Comparison of ENCODE assay signal across 26 cellular contexts in genomic region chr5:38166832-38167231, GRCh38.
"Had no signal": no experiment of that assay in that cellular context is flagged by ENCODE, and none has a peak within 500 bp of the region (broad histone marks: within the 10 kb centered on the region; RNA-seq: fewer than 3 reads in every experiment).

No MANE protein-coding gene starts in this region.

- H3K4me1 Mint-ChIP-seq: activated CD4-positive, alpha-beta T cell treated with anti-CD3 and anti-CD28 coated beads for 36 hours; activated CD4-positive, alpha-beta T cell treated with anti-CD3 and anti-CD28 coated beads, Interleukin-2, amount 10 ng/mL, durations not matched to agents 7 days and 5 days; central memory CD8-positive, alpha-beta T cell had no signal

- DNase-seq: activated CD4-positive, alpha-beta T cell treated with anti-CD3 and anti-CD28 coated beads for 36 hours; activated CD4-positive, alpha-beta T cell treated with anti-CD3 and anti-CD28 coated beads, Interleukin-2, amount 10 ng/mL, durations not matched to agents 7 days and 5 days; activated CD4-positive, alpha-beta T cell treated with anti-CD3 and anti-CD28 coated beads, Interleukin-2, amount 50 U/mL, for 48 hours; activated CD8-positive, alpha-beta T cell treated with anti-CD3 and anti-CD28 coated beads, Interleukin-2, amount 10 ng/mL, durations not matched to agents 7 days and 5 days; activated gamma-delta T cell; activated naive CD4-positive, alpha-beta T cell treated with anti-CD3 and anti-CD28 coated beads for 36 hours; activated T-cell treated with anti-CD3 and anti-CD28 coated beads, Interleukin-2, amount 50 U/mL, for 24 hours; adrenal gland; brain microvascular endothelial cell; Karpas-422; KBM-7; NCI-H1417 treated with DMSO at 0.1 percent for 48 hours; NCI-H187 treated with DMSO at 0.1 percent for 48 hours; NCI-H2081; NCI-H226; NCI-H446 treated with DMSO at 0.1 percent for 48 hours; NCI-H524 treated with DMSO at 0.1 percent for 48 hours; SHP77; T1000 had no signal

- H3K27me3 Mint-ChIP-seq: activated CD4-positive, alpha-beta T cell treated with anti-CD3 and anti-CD28 coated beads, Interleukin-2, amount 10 ng/mL, durations not matched to agents 7 days and 5 days; activated T-cell treated with anti-CD3 and anti-CD28 coated beads, Interleukin-2, amount 50 U/mL, for 24 hours; central memory CD8-positive, alpha-beta T cell had no signal

- H3K36me3 Mint-ChIP-seq: activated naive CD4-positive, alpha-beta T cell treated with anti-CD3 and anti-CD28 coated beads, Interleukin-2, amount 50 U/mL, for 72 hours had no signal

- H3K36me3 ChIP-seq: adrenal gland, brain microvascular endothelial cell, SJCRH30 had no signal

- H3K27me3 ChIP-seq: adrenal gland, brain microvascular endothelial cell, SJCRH30 had no signal

- H3K27ac ChIP-seq: adrenal gland, brain microvascular endothelial cell, SJCRH30, SK-N-MC had no signal

- H3K9me3 ChIP-seq: adrenal gland, SJCRH30 had no signal

- H3K4me3 Mint-ChIP-seq: activated CD4-positive, alpha-beta T cell treated with anti-CD3 and anti-CD28 coated beads for 36 hours; activated CD4-positive, alpha-beta T cell treated with anti-CD3 and anti-CD28 coated beads, Interleukin-2, amount 10 ng/mL, durations not matched to agents 7 days and 5 days; activated CD8-positive, alpha-beta T cell treated with anti-CD3 and anti-CD28 coated beads, Interleukin-2, amount 10 ng/mL, durations not matched to agents 7 days and 5 days; activated naive CD4-positive, alpha-beta T cell treated with anti-CD3 and anti-CD28 coated beads for 36 hours; activated T-cell treated with anti-CD3 and anti-CD28 coated beads, Interleukin-2, amount 50 U/mL, for 24 hours; central memory CD8-positive, alpha-beta T cell had no signal

- H3K4me1 ChIP-seq: adrenal gland, SJCRH30 had no signal

- ATAC-seq: activated CD4-positive, alpha-beta T cell treated with anti-CD3 and anti-CD28 coated beads for 36 hours; activated CD4-positive, CD25-positive, alpha-beta regulatory T cell treated with anti-CD3 and anti-CD28 coated beads, Interleukin-2, amount 50 U/mL, for 24 hours; activated CD8-positive, alpha-beta T cell treated with anti-CD3 and anti-CD28 coated beads, Interleukin-2, amount 10 ng/mL, durations not matched to agents 7 days and 5 days; activated naive CD4-positive, alpha-beta T cell treated with anti-CD3 and anti-CD28 coated beads, Interleukin-2, amount 50 U/mL, for 72 hours; Panc1 had no signal

- H3K4me3 ChIP-seq: adrenal gland, SJCRH30, SK-N-MC had no signal

- H3K27ac Mint-ChIP-seq: activated CD4-positive, alpha-beta T cell treated with anti-CD3 and anti-CD28 coated beads for 36 hours; activated CD4-positive, alpha-beta T cell treated with anti-CD3 and anti-CD28 coated beads, Interleukin-2, amount 10 ng/mL, durations not matched to agents 7 days and 5 days; activated CD8-positive, alpha-beta T cell treated with anti-CD3 and anti-CD28 coated beads, Interleukin-2, amount 10 ng/mL, durations not matched to agents 7 days and 5 days; activated naive CD4-positive, alpha-beta T cell treated with anti-CD3 and anti-CD28 coated beads for 36 hours; activated naive CD4-positive, alpha-beta T cell treated with anti-CD3 and anti-CD28 coated beads, Interleukin-2, amount 50 U/mL, for 72 hours; activated T-cell treated with anti-CD3 and anti-CD28 coated beads, Interleukin-2, amount 50 U/mL, for 24 hours; activated T-helper 2 cell treated with anti-CD3 and anti-CD28 coated beads, Interferon-gamma antibody, Interleukin-2, Interleukin-4, amounts not matched to agents 10 μg/mL and 5 μg/mL and 100 μg/mL, durations not matched to agents 14 hours and 24 hours and 36 hours had no signal

- H3K9me3 Mint-ChIP-seq: activated CD4-positive, alpha-beta T cell treated with anti-CD3 and anti-CD28 coated beads, Interleukin-2, amount 10 ng/mL, durations not matched to agents 7 days and 5 days; activated naive CD4-positive, alpha-beta T cell treated with anti-CD3 and anti-CD28 coated beads for 36 hours; activated T-cell treated with anti-CD3 and anti-CD28 coated beads, Interleukin-2, amount 50 U/mL, for 24 hours; activated T-helper 2 cell treated with anti-CD3 and anti-CD28 coated beads, Interferon-gamma antibody, Interleukin-2, Interleukin-4, amounts not matched to agents 10 μg/mL and 5 μg/mL and 100 μg/mL, durations not matched to agents 14 hours and 24 hours and 36 hours; central memory CD8-positive, alpha-beta T cell had no signal
